ENCODE assay signal across 8 cellular contexts in genomic region chr7:65080799-65081651, GRCh38.
DNase-seq lines count a peak whose midpoint lies in the region; ATAC-seq, FAIRE-seq and TF ChIP-seq lines count a peak whose summit lies in the region.
"Not testable (repeated sequence)": the region's sequence is repeated elsewhere in the genome, so short reads cannot be mapped to it uniquely, and the experiment has no call there.

No MANE protein-coding gene starts in this region.

- intact Hi-C loops in right lobe of liver (cut with DNase I): not testable (repeated sequence)

- H3K4me1 ChIP-seq in BLaER1 treated with 17β-estradiol and CSF1 and Interleukin-3, amounts not matched to agents 10 nM and 100 nM; right lobe of liver: not testable (repeated sequence)

- CTCF ChIA-PET in activated CD4-positive, alpha-beta memory T cell treated with anti-CD3 and anti-CD28 coated beads, Interleukin-2, amount 10 ng/mL, durations not matched to agents 7 days and 5 days (lab: Charles Lee): interaction anchor here (1.4 kb wide), 1 partner anchor 129 kb away, joined by 3 read pairs; no protein-coding TSS in a partner anchor

- not testable (repeated sequence) for H3K27me3 ChIP-seq in BLaER1 treated with 17β-estradiol and CSF1 and Interleukin-3, amounts not matched to agents 10 nM and 100 nM; right lobe of liver

- H3K9me3 Mint-ChIP-seq in activated CD4-positive, alpha-beta memory T cell treated with anti-CD3 and anti-CD28 coated beads, Interleukin-2, amount 10 ng/mL, durations not matched to agents 7 days and 5 days: not testable (repeated sequence)

- H3K4me2 ChIP-seq in BLaER1 treated with 17β-estradiol and CSF1 and Interleukin-3, amounts not matched to agents 10 nM and 100 nM: peak overlapping the region; percentile 11 to 60 (median 48); a peak in 15 of 22 replicates

- peak overlapping the region; percentile 77 for H3K27ac Mint-ChIP-seq in activated CD4-positive, alpha-beta memory T cell treated with anti-CD3 and anti-CD28 coated beads, Interleukin-2, amount 10 ng/mL, durations not matched to agents 7 days and 5 days

- peak; percentile 100 for ATAC-seq in HG03432 (IDR thresholded peaks at IDR 0.05; ENCODE audit: unreplicated experiment)
- peak; percentile 97 to 98 (median 98) for ATAC-seq in right lobe of liver

- peak overlapping the region; percentile 53 to 75 (median 68) for H3K9ac ChIP-seq in BLaER1 treated with 17β-estradiol and CSF1 and Interleukin-3, amounts not matched to agents 10 nM and 100 nM

- POLR2A ChIA-PET in activated CD4-positive, alpha-beta memory T cell treated with anti-CD3 and anti-CD28 coated beads, Interleukin-2, amount 10 ng/mL, durations not matched to agents 7 days and 5 days (lab: Charles Lee): interaction anchor here (0.9 to 1.0 kb wide), 3 partner anchors 42 to 74 kb away, joined by 3 read pairs; partner anchors contain the start of gene ERV3-1

- not testable (repeated sequence) for H3K4me1 Mint-ChIP-seq in activated CD4-positive, alpha-beta memory T cell treated with anti-CD3 and anti-CD28 coated beads, Interleukin-2, amount 10 ng/mL, durations not matched to agents 7 days and 5 days

- not testable (repeated sequence) for H3K36me3 ChIP-seq in BLaER1 treated with 17β-estradiol and CSF1 and Interleukin-3, amounts not matched to agents 10 nM and 100 nM; right lobe of liver

- not testable (repeated sequence) for H3K27me3 Mint-ChIP-seq in activated CD4-positive, alpha-beta memory T cell treated with anti-CD3 and anti-CD28 coated beads, Interleukin-2, amount 10 ng/mL, durations not matched to agents 7 days and 5 days

- TF ChIP-seq CTCF in right lobe of liver (IDR thresholded peaks at IDR 0.05): not testable (repeated sequence)

- not testable (repeated sequence) for H3K9me3 ChIP-seq in BLaER1 treated with 17β-estradiol and CSF1 and Interleukin-3, amounts not matched to agents 10 nM and 100 nM (replicated peaks in 1 of 11); right lobe of liver

- H3K36me3 Mint-ChIP-seq in activated CD4-positive, alpha-beta memory T cell treated with anti-CD3 and anti-CD28 coated beads, Interleukin-2, amount 10 ng/mL, durations not matched to agents 7 days and 5 days (ENCODE audit: low read depth): peaks cover 11% of the 10 kb centered on the region

- FAIRE-seq in GM19239 (lab: Jason Lieb, UNC): peak; percentile 95

- DNase-seq in GM19239 (ENCODE audit: insufficient read length, low spot score) (peak; percentile 63), NCI-H526 treated with DMSO at 0.1 percent for 48 hours (lab: John Stamatoyannopoulos, UW) (peak; percentile 26), dermis microvascular lymphatic vessel endothelial cell (ENCODE audit: low read depth in 2 of 2) (peak; percentile 70 to 95), right lobe of liver (peak; percentile 95 to 97 (median 96))
- DNase-seq in activated CD4-positive, alpha-beta memory T cell treated with anti-CD3 and anti-CD28 coated beads, Interleukin-2, amount 10 ng/mL, durations not matched to agents 7 days and 5 days: peak; percentile 91
- peak; percentile 84 to 88 for DNase-seq in stimulated activated CD4-positive, alpha-beta T cell treated with anti-CD3 and anti-CD28 coated beads, Interleukin-2, amount 100 ng/mL, for 48 hours

- H3K4me3 Mint-ChIP-seq in activated CD4-positive, alpha-beta memory T cell treated with anti-CD3 and anti-CD28 coated beads, Interleukin-2, amount 10 ng/mL, durations not matched to agents 7 days and 5 days: peak overlapping the region; percentile 79

- peak overlapping the region in 10 of 11 experiments; percentile 30 to 63 (median 52); a peak in 16 of 22 replicates for H3K27ac ChIP-seq in BLaER1 treated with 17β-estradiol and CSF1 and Interleukin-3, amounts not matched to agents 10 nM and 100 nM
- peak overlapping the region; percentile 60 to 89 (median 79) for H3K27ac ChIP-seq in right lobe of liver

- WGBS in right lobe of liver (ENCODE audit: insufficient coverage, low coverage, low lambda C conversion rate, missing lambda C conversion rate): 13% methylated on average over 13 of the region's 53 CpGs

- not testable (repeated sequence) for H4K20me1 ChIP-seq in BLaER1 treated with 17β-estradiol and CSF1 and Interleukin-3, amounts not matched to agents 10 nM and 100 nM

- H3K4me3 ChIP-seq in BLaER1 treated with 17β-estradiol and CSF1 and Interleukin-3, amounts not matched to agents 10 nM and 100 nM: peak overlapping the region; percentile 56 to 71 (median 64)
- H3K4me3 ChIP-seq in right lobe of liver: peak overlapping the region; percentile 70 to 85 (median 72)

- peak; percentile 31 for TF ChIP-seq POLR2A in right lobe of liver (IDR thresholded peaks at IDR 0.05)

Comparison
In these comparisons a context has a peak if more than half of its experiments do, and no peak if none do; other contexts are left out.
1. Peak in every context shown above with its lines: DNase-seq, ATAC-seq, H3K4me3 ChIP-seq and H3K27ac ChIP-seq.
2. DNase-seq: peak in every context shown above with its lines; median percentile 96 in right lobe of liver; 91 in activated CD4-positive, alpha-beta memory T cell treated with anti-CD3 and anti-CD28 coated beads, Interleukin-2, amount 10 ng/mL, durations not matched to agents 7 days and 5 days; 86 in stimulated activated CD4-positive, alpha-beta T cell treated with anti-CD3 and anti-CD28 coated beads, Interleukin-2, amount 100 ng/mL, for 48 hours; 82 in dermis microvascular lymphatic vessel endothelial cell; 63 in GM19239; 26 in NCI-H526 treated with DMSO at 0.1 percent for 48 hours.